Comparison of ENCODE assay signal across 28 cellular contexts in genomic region chr13:74367193-74367592, GRCh38.
"Had no signal": no experiment of that assay in that cellular context is flagged by ENCODE, and none has a peak within 500 bp of the region (broad histone marks: within the 10 kb centered on the region; RNA-seq: fewer than 3 reads in every experiment).

No MANE protein-coding gene starts in this region.

- H3K36me3 ChIP-seq: esophagus muscularis mucosa, gastroesophageal sphincter, heart right ventricle, left lung, neural progenitor cell, prostate gland, right atrium auricular region, stomach, thyroid gland, vagina had no signal

- H3K27me3 ChIP-seq: esophagus muscularis mucosa, foreskin keratinocyte, gastroesophageal sphincter, heart right ventricle, left lung, neural progenitor cell, right atrium auricular region, stomach, thyroid gland, vagina had no signal

- H3K4me1 ChIP-seq: esophagus muscularis mucosa, foreskin keratinocyte, gastroesophageal sphincter, heart right ventricle, left lung, neural progenitor cell, prostate gland, right atrium auricular region, stomach, thyroid gland, vagina had no signal

- H3K27ac Mint-ChIP-seq: dendritic cell treated with granulocyte-macrophage colony-stimulating factor and Interleukin-4, amounts not matched to agents 40 ng/mL and 50 ng/mL, for 4 days; mesothelial cell of epicardium; naive B cell; nephron; neural progenitor cell had no signal

- H3K36me3 Mint-ChIP-seq: mesothelial cell of epicardium, neural progenitor cell had no signal

- H3K27me3 Mint-ChIP-seq: dendritic cell treated with granulocyte-macrophage colony-stimulating factor and Interleukin-4, amounts not matched to agents 40 ng/mL and 50 ng/mL, for 4 days had no signal

- H3K9me3 ChIP-seq: esophagus muscularis mucosa, gastroesophageal sphincter, heart right ventricle, left lung, mucosa of descending colon, prostate gland, right atrium auricular region, stomach, thyroid gland, vagina had no signal

- ATAC-seq: foreskin keratinocyte, gastroesophageal sphincter, heart right ventricle, left cardiac atrium, left lung, mucosa of descending colon, sciatic nerve had no signal

- H3K9me3 Mint-ChIP-seq: mesothelial cell of epicardium had no signal

- H3K4me3 ChIP-seq: esophagus muscularis mucosa, gastroesophageal sphincter, heart right ventricle, left lung, mucosa of descending colon, neural progenitor cell, prostate gland, right atrium auricular region, smooth muscle cell, stomach, thyroid gland, vagina had no signal

- H3K27ac ChIP-seq: esophagus muscularis mucosa, foreskin keratinocyte, gastroesophageal sphincter, heart right ventricle, left lung, neural progenitor cell, prostate gland, right atrium auricular region, stomach, thyroid gland, vagina had no signal

- H3K4me3 Mint-ChIP-seq: dendritic cell treated with granulocyte-macrophage colony-stimulating factor and Interleukin-4, amounts not matched to agents 40 ng/mL and 50 ng/mL, for 4 days; mesothelial cell of epicardium; naive B cell; nephron; neural progenitor cell had no signal

- H3K4me1 Mint-ChIP-seq: mesothelial cell of epicardium, naive B cell, neural progenitor cell had no signal

- H3K4me2 ChIP-seq: neural progenitor cell, smooth muscle cell had no signal

- DNase-seq: effector CD8-positive, alpha-beta T cell; foreskin keratinocyte; heart right ventricle; hippocampal formation; left cardiac atrium; left lung; mesenchymal stem cell; mucosa of descending colon; naive B cell; stimulated activated CD4-positive, alpha-beta T cell treated with anti-CD3 and anti-CD28 coated beads, Interleukin-12 subunit alpha, Interleukin-12 subunit beta, amount 100 ng/mL, for 4 hours; stimulated activated CD4-positive, alpha-beta T cell treated with anti-CD3 and anti-CD28 coated beads, Interleukin-1b, Interleukin-23, amount 100 ng/mL, for 48 hours; stimulated activated CD4-positive, alpha-beta T cell treated with anti-CD3 and anti-CD28 coated beads, Interleukin-4, amount 100 ng/mL, for 1 hour; stimulated activated CD8-positive, alpha-beta memory T cell treated with anti-CD3 and anti-CD28 coated beads, Interleukin-4, amount 100 ng/mL, for 48 hours; stimulated activated naive CD4-positive, alpha-beta T cell treated with Interleukin-2 at 50 U/mL for 16 hours; stomach; thyroid gland; trophoblast cell had no signal

- H2AFZ ChIP-seq: neural progenitor cell had no signal
